In genomic region chr20:60137657-60138245, GRCh38 we compare ENCODE assay signal across 9 cellular contexts.
DNase-seq lines count a peak whose midpoint lies in the region; FAIRE-seq and TF ChIP-seq lines count a peak whose summit lies in the region.
"Had no signal": no experiment of that assay in that cellular context is flagged by ENCODE, and none has a peak within 500 bp of the region (broad histone marks: within the 10 kb centered on the region; RNA-seq: fewer than 3 reads in every experiment).

No MANE protein-coding gene starts in this region.

- H3K27ac ChIP-seq in mesenchymal stem cell (ENCODE audit: low read length, poor library complexity, severe bottlenecking), result no peak overlapping the region
- H3K27ac ChIP-seq in thymus (ENCODE audit: low read depth), result no peak overlapping the region
- no peak overlapping the region for H3K27ac ChIP-seq in vagina
- H3K27ac ChIP-seq: SJSA1 had no signal

- H2BK5ac ChIP-seq in mesenchymal stem cell (ENCODE audit: low read depth, low read length, poor library complexity, severe bottlenecking), result no peak overlapping the region

- H4K8ac ChIP-seq in mesenchymal stem cell (ENCODE audit: low read length), result no peak overlapping the region

- H3K4me2 ChIP-seq in mesenchymal stem cell (ENCODE audit: low read length, poor library complexity, severe bottlenecking), result no peak overlapping the region

- H2AFZ ChIP-seq in mesenchymal stem cell (ENCODE audit: low read depth, low read length), result no peak overlapping the region

- H3K14ac ChIP-seq in mesenchymal stem cell (ENCODE audit: low read length in 2 of 2), result no peak overlapping the region

- H3K27me3 ChIP-seq in NT2/D1 (ENCODE audit: insufficient read depth, insufficient read length), result no peaks in the 10 kb centered on the region
- peaks cover 0 to 7% of the 10 kb centered on the region in 2 experiments for H3K27me3 ChIP-seq in mesenchymal stem cell (ENCODE audit: control insufficient read depth in 1 of 2, insufficient read depth in 1 of 2, low read length in 2 of 2)
- H3K27me3 ChIP-seq in thymus (ENCODE audit: control insufficient read depth, insufficient read depth), result no peaks in the 10 kb centered on the region
- H3K27me3 ChIP-seq in vagina, result no peaks in the 10 kb centered on the region
- H3K27me3 ChIP-seq: SJSA1 had no signal

- H2BK12ac ChIP-seq in mesenchymal stem cell (ENCODE audit: low read length in 2 of 2), result no peak overlapping the region

- 71% methylated on average over 1 of the region's 3 CpGs for WGBS in mesenchymal stem cell
- WGBS in thymus, result 25% methylated on average over 3 of the region's 3 CpGs

- H3K9ac ChIP-seq in NT2/D1 (ENCODE audit: insufficient read length, low read depth) (no peak overlapping the region), mesenchymal stem cell (ENCODE audit: low read length) (peak overlapping the region; percentile 31)

- H3K9me3 ChIP-seq in NT2/D1 (ENCODE audit: insufficient read depth, low read length), result no peaks in the 10 kb centered on the region; the same call in 1 of the 2 replicates
- no peaks in the 10 kb centered on the region for H3K9me3 ChIP-seq in mesenchymal stem cell (ENCODE audit: control insufficient read depth, low read length)
- no peaks in the 10 kb centered on the region for H3K9me3 ChIP-seq in thymus (ENCODE audit: control insufficient read depth)
- no peaks in the 10 kb centered on the region for H3K9me3 ChIP-seq in vagina
- H3K9me3 ChIP-seq: SJSA1 had no signal

- no peak overlapping the region for H4K91ac ChIP-seq in mesenchymal stem cell (ENCODE audit: low read length)

- no peaks in the 10 kb centered on the region for H3K79me1 ChIP-seq in mesenchymal stem cell (replicated peaks; ENCODE audit: low read length, poor library complexity, severe bottlenecking)

- H3K4me3 ChIP-seq in NT2/D1 (ENCODE audit: insufficient read length, low read depth), result no peak overlapping the region
- peak overlapping the region in 1 of 2 experiments; percentile 65 for H3K4me3 ChIP-seq in mesenchymal stem cell (ENCODE audit: insufficient read depth in 1 of 2, low read depth in 1 of 2, low read length in 2 of 2)
- H3K4me3 ChIP-seq in thymus (ENCODE audit: low read length), result peak overlapping the region; percentile 6
- no peak overlapping the region for H3K4me3 ChIP-seq in vagina
- H3K4me3 ChIP-seq: SJSA1 had no signal

- no peak overlapping the region for H2BK15ac ChIP-seq in mesenchymal stem cell (ENCODE audit: low read depth, poor library complexity, severe bottlenecking)

- FAIRE-seq in H54 (lab: Jason Lieb, UNC), result no peak

- H3K36me3 ChIP-seq in NT2/D1 (ENCODE audit: insufficient read depth, insufficient read length, low read length) (no peaks in the 10 kb centered on the region), mesenchymal stem cell (ENCODE audit: control insufficient read depth in 1 of 2, insufficient read depth in 2 of 2, low read depth in 1 of 2, low read length in 2 of 2) (no peaks in the 10 kb centered on the region), thymus (ENCODE audit: control insufficient read depth, insufficient read depth) (no peaks in the 10 kb centered on the region), vagina (no peaks in the 10 kb centered on the region)
- H3K36me3 ChIP-seq: SJSA1 had no signal

- no peak overlapping the region for H3K23ac ChIP-seq in mesenchymal stem cell (ENCODE audit: low read length in 2 of 2)

- DNase-seq in CMK (ENCODE audit: low read depth) (peak; percentile 4), H54 (ENCODE audit: insufficient read length, low spot score) (peak; percentile 29), NT2/D1 (ENCODE audit: low read depth, low spot score) (peak; percentile 22), astrocyte of the hippocampus (ENCODE audit: low read depth, low spot score) (peak; percentile 37), mesenchymal stem cell (no peak), vagina (ENCODE audit: extremely low spot score in 2 of 2) (no peak), H4 (ENCODE audit: low spot score) (no peak)

- no peak for TF ChIP-seq CTCF in vagina (IDR thresholded peaks at IDR 0.05)

- intact Hi-C loops in vagina (cut with DNase I), result no loop called here

- TF ChIP-seq POLR2A in H54 (IDR thresholded peaks at IDR 0.05; ENCODE audit: low read depth, low read length), result no peak
- TF ChIP-seq POLR2A in vagina (IDR thresholded peaks at IDR 0.05), result no peak

- H2BK120ac ChIP-seq in mesenchymal stem cell (ENCODE audit: low read depth, low read length), result no peak overlapping the region

- H3K4ac ChIP-seq in mesenchymal stem cell (ENCODE audit: low read depth in 1 of 2, low read length in 2 of 2), result no peak overlapping the region

- no peak overlapping the region for H3K18ac ChIP-seq in mesenchymal stem cell (ENCODE audit: low read depth in 1 of 2, low read length in 2 of 2)

- no peak overlapping the region for H2AK5ac ChIP-seq in mesenchymal stem cell (ENCODE audit: low read length, severe bottlenecking)

- H3K4me1 ChIP-seq in NT2/D1 (ENCODE audit: insufficient read depth, insufficient read length) (no peaks in the 10 kb centered on the region), mesenchymal stem cell (ENCODE audit: control insufficient read depth, insufficient read depth, low read depth, low read length) (no peaks in the 10 kb centered on the region), thymus (ENCODE audit: control insufficient read depth, insufficient read depth, low read length) (no peaks in the 10 kb centered on the region), vagina (no peaks in the 10 kb centered on the region)
- H3K4me1 ChIP-seq: SJSA1 had no signal

Comparison
In these comparisons a context has a peak if more than half of its experiments do, and no peak if none do; other contexts are left out.
1. DNase-seq: peak in CMK (single experiment), H54 (single experiment), NT2/D1 (single experiment) and astrocyte of the hippocampus (single experiment); none in mesenchymal stem cell (single experiment), vagina (0 of 2) and H4 (single experiment).